ENCODE assay signal across 10 cellular contexts in the genomic region with DNA sequence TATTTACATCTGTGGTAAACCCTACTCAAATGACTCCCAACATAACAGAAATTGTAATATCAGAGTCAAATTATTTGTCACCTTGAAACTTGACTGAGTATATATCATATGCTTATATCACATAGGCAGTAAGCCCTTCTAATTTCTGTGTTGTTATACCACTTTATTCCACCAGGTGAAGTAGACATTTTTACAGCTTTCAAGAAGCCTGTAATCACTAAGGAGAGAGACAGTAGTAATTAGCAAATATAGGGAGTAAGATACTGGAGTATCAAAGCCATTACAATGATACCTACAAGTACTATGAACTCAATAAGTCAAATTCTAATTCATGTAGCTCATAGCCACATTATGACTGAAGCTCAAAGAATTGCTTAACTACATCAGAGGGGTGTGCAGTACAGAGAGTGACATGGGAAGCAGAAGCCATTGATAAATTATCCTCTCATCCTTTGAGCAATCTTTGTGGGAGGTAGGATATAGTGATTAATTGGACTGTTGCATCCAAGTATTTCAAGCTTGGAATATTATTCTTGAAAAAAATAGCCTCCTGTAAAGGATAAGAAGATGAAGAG.
DNase-seq lines count a peak whose midpoint lies in the region; ATAC-seq and TF ChIP-seq lines count a peak whose summit lies in the region.
"Had no signal": no experiment of that assay in that cellular context is flagged by ENCODE, and none has a peak within 500 bp of the region (broad histone marks: within the 10 kb centered on the region; RNA-seq: fewer than 3 reads in every experiment).

No MANE protein-coding gene starts in this region.

- H3K36me3 ChIP-seq in SK-N-SH (replicated peaks in 1 of 2; ENCODE audit: control insufficient read depth in 1 of 2, insufficient read depth in 2 of 2, low read length in 1 of 2) = no peaks in the 10 kb centered on the region
- H3K36me3 ChIP-seq in testis (ENCODE audit: low read depth, missing control alignments) = no peaks in the 10 kb centered on the region
- no peaks in the 10 kb centered on the region for H3K36me3 ChIP-seq in tibial nerve
- no peaks in the 10 kb centered on the region for H3K36me3 ChIP-seq in right atrium auricular region
- H3K36me3 ChIP-seq: ascending aorta had no signal

- no peaks in the 10 kb centered on the region for H3K27me3 ChIP-seq in SK-N-SH (ENCODE audit: insufficient read depth)
- H3K27me3 ChIP-seq in testis = no peaks in the 10 kb centered on the region
- no peaks in the 10 kb centered on the region for H3K27me3 ChIP-seq in tibial nerve
- no peaks in the 10 kb centered on the region for H3K27me3 ChIP-seq in right atrium auricular region
- H3K27me3 ChIP-seq: ascending aorta had no signal

- no peak for TF ChIP-seq RAD21 in SK-N-SH (IDR thresholded peaks at IDR 0.05; ENCODE audit: low read length)

- peaks cover 3% of the 10 kb centered on the region for H3F3A ChIP-seq in SK-N-SH (replicated peaks; ENCODE audit: insufficient read depth)

- peak; percentile 93 for ATAC-seq in HG03139 (IDR thresholded peaks at IDR 0.05; ENCODE audit: unreplicated experiment)

- no peaks in the 10 kb centered on the region for H3K4me1 ChIP-seq in SK-N-SH (ENCODE audit: control insufficient read depth in 1 of 2, insufficient read depth in 2 of 2, low read depth in 1 of 2, low read length in 1 of 2)
- no peaks in the 10 kb centered on the region for H3K4me1 ChIP-seq in testis
- H3K4me1 ChIP-seq in tibial nerve = no peaks in the 10 kb centered on the region
- no peaks in the 10 kb centered on the region for H3K4me1 ChIP-seq in right atrium auricular region
- H3K4me1 ChIP-seq: ascending aorta had no signal

- POLR2A ChIA-PET in SK-N-SH (lab: Yijun Ruan, JAX) = no interaction called here

- intact Hi-C loops in testis (cut with DNase I; ENCODE audit: low total_unique reads) = no loop called here

- H3K9me3 Mint-ChIP-seq in T-helper 2 cell treated with Interferon-gamma antibody and Interleukin-4, amounts not matched to agents 5 μg/mL and 100 μg/mL, for 36 hours = peaks cover 10% of the 10 kb centered on the region

- H3K4me3 ChIP-seq in SK-N-SH (ENCODE audit: low read depth in 2 of 2, low read length in 1 of 2) (no peak overlapping the region), testis (no peak overlapping the region), tibial nerve (no peak overlapping the region), right atrium auricular region (no peak overlapping the region)
- H3K4me3 ChIP-seq: ascending aorta had no signal

- H3K9ac ChIP-seq in SK-N-SH = no peak overlapping the region

- TF ChIP-seq POLR2A in testis (IDR thresholded peaks at IDR 0.05) = no peak
- TF ChIP-seq POLR2A in tibial nerve (IDR thresholded peaks at IDR 0.05) = no peak

- no peaks in the 10 kb centered on the region for H3K36me3 Mint-ChIP-seq in T-helper 2 cell treated with Interferon-gamma antibody and Interleukin-4, amounts not matched to agents 5 μg/mL and 100 μg/mL, for 36 hours (ENCODE audit: low read depth)

- H3K27ac ChIP-seq in SK-N-SH (ENCODE audit: low read depth in 2 of 2, low read length in 1 of 2) = no peak overlapping the region
- H3K27ac ChIP-seq in testis = no peak overlapping the region
- no peak overlapping the region for H3K27ac ChIP-seq in tibial nerve
- no peak overlapping the region for H3K27ac ChIP-seq in right atrium auricular region
- H3K27ac ChIP-seq: ascending aorta had no signal

- no peak overlapping the region for H3K27ac Mint-ChIP-seq in T-helper 2 cell treated with Interferon-gamma antibody and Interleukin-4, amounts not matched to agents 5 μg/mL and 100 μg/mL, for 36 hours

- no peaks in the 10 kb centered on the region for H4K20me1 ChIP-seq in SK-N-SH (ENCODE audit: insufficient read depth)

- CTCF ChIA-PET in SK-N-SH (lab: Yijun Ruan, JAX) = interaction anchor here (1.7 kb wide), 1 partner anchor 33 kb away, joined by 4 read pairs; no protein-coding TSS in a partner anchor

- H3K4me2 ChIP-seq in SK-N-SH = no peak overlapping the region

- H3K4me1 Mint-ChIP-seq in T-helper 2 cell treated with Interferon-gamma antibody and Interleukin-4, amounts not matched to agents 5 μg/mL and 100 μg/mL, for 36 hours (ENCODE audit: low read depth) = no peaks in the 10 kb centered on the region

- no peak overlapping the region for H3K4me3 Mint-ChIP-seq in T-helper 2 cell treated with Interferon-gamma antibody and Interleukin-4, amounts not matched to agents 5 μg/mL and 100 μg/mL, for 36 hours

- H2AFZ ChIP-seq in SK-N-SH (ENCODE audit: low read depth) = no peak overlapping the region

- TF ChIP-seq EP300 in SK-N-SH (IDR thresholded peaks at IDR 0.05; ENCODE audit: borderline replicate concordance in 1 of 2, low read depth in 1 of 2, low read length in 1 of 2) (no peak), tibial nerve (IDR thresholded peaks at IDR 0.05) (no peak)

- DNase-seq in NCI-H524 (lab: John Stamatoyannopoulos, UW) (peak; percentile 34 to 43), NCI-H524 treated with DMSO at 0.1 percent for 48 hours (lab: John Stamatoyannopoulos, UW) (no peak), SK-N-SH (no peak), testis (no peak), tibial nerve (ENCODE audit: low spot score in 2 of 2) (no peak), right atrium auricular region (ENCODE audit: low spot score) (no peak)
- no peak for DNase-seq in T-helper 2 cell treated with Interferon-gamma antibody and Interleukin-4, amounts not matched to agents 5 μg/mL and 100 μg/mL, for 36 hours (ENCODE audit: low spot score)
- DNase-seq: NCI-H1436 treated with DMSO at 0.1 percent for 48 hours had no signal

- H3K27me3 Mint-ChIP-seq in T-helper 2 cell treated with Interferon-gamma antibody and Interleukin-4, amounts not matched to agents 5 μg/mL and 100 μg/mL, for 36 hours (ENCODE audit: low read depth) = no peaks in the 10 kb centered on the region

- H3K79me2 ChIP-seq in SK-N-SH (ENCODE audit: insufficient read depth) = no peaks in the 10 kb centered on the region; the same call in 1 of the 2 replicates

- H3K9me2 ChIP-seq in SK-N-SH = no peaks in the 10 kb centered on the region

- TF ChIP-seq CTCF in SK-N-SH (IDR thresholded peaks at IDR 0.05) = peak; percentile 50
- TF ChIP-seq CTCF in testis (IDR thresholded peaks at IDR 0.05) = peak in 2 of 3 experiments; percentile 14 to 21
- peak in 2 of 5 experiments; percentile 8 to 12 for TF ChIP-seq CTCF in tibial nerve (IDR thresholded peaks at IDR 0.05)
- no peak for TF ChIP-seq CTCF in right atrium auricular region (IDR thresholded peaks at IDR 0.05)

- H3K9me3 ChIP-seq in SK-N-SH (no peaks in the 10 kb centered on the region), testis (no peaks in the 10 kb centered on the region), tibial nerve (no peaks in the 10 kb centered on the region), right atrium auricular region (no peaks in the 10 kb centered on the region)
- H3K9me3 ChIP-seq: ascending aorta had no signal

TF ChIP-seq in SK-N-SH, 30 proteins besides CTCF, POLR2A, EP300 and RAD21 (continues in another document):
- TF ChIP-seq REST (IDR thresholded peaks at IDR 0.05; ENCODE audit: low read depth, low read length) (no peak), SMC3 (IDR thresholded peaks at IDR 0.05; ENCODE audit: low read depth, low read length) (no peak), USF2 (IDR thresholded peaks at IDR 0.05; ENCODE audit: borderline replicate concordance, low read depth, low read length) (no peak), PBX3 (IDR thresholded peaks at IDR 0.05) (no peak), GATA2 (CRISPR knock-in tag; IDR thresholded peaks at IDR 0.05) (no peak), FOXM1 (IDR thresholded peaks at IDR 0.05; ENCODE audit: low read depth) (no peak), TAF1 (IDR thresholded peaks at IDR 0.05; ENCODE audit: borderline replicate concordance, low read depth, low read length) (no peak)

Comparison
In these comparisons a context has a peak if more than half of its experiments do, and no peak if none do; other contexts are left out.
1. DNase-seq: peak in NCI-H524 (2 of 2); none in NCI-H524 treated with DMSO at 0.1 percent for 48 hours (single experiment), SK-N-SH (single experiment), testis (single experiment), T-helper 2 cell treated with Interferon-gamma antibody and Interleukin-4, amounts not matched to agents 5 μg/mL and 100 μg/mL, for 36 hours (single experiment), tibial nerve (0 of 2) and right atrium auricular region (single experiment).
2. CTCF ChIP-seq: peak in SK-N-SH (single experiment) and testis (2 of 3); none in right atrium auricular region (0 of 2).